Comparison of ENCODE assay signal across 8 cellular contexts in genomic region chr6:90369024-90369519, GRCh38.
A peak's percentile ranks its signal among the peaks of the same experiment; 100 is the strongest.
DNase-seq lines count a peak whose midpoint lies in the region; ATAC-seq and TF ChIP-seq lines count a peak whose summit lies in the region.

No MANE protein-coding gene starts in this region.

- H3K9me3 ChIP-seq in muscle layer of duodenum (ENCODE audit: control insufficient read depth in 1 of 2, low read length in 2 of 2), result no peaks in the 10 kb centered on the region

- H3K27me3 Mint-ChIP-seq in endothelial cell (ENCODE audit: unreplicated experiment), result no peaks in the 10 kb centered on the region

- DNase-seq in DMS79 treated with DMSO at 0.1 percent for 48 hours (lab: John Stamatoyannopoulos, UW) (peak; percentile 26), SIG-M5 treated with dmso at 0.1 percent for 504 hours (lab: John Stamatoyannopoulos, UW; ENCODE audit: unreplicated experiment) (peak; percentile 82), epithelial cell of prostate (ENCODE audit: low read depth, low spot score) (peak; percentile 99), endothelial cell (ENCODE audit: low spot score) (no peak), NCI-H187 (lab: John Stamatoyannopoulos, UW) (no peak)

- no peak overlapping the region for H3K4me3 Mint-ChIP-seq in endothelial cell (ENCODE audit: unreplicated experiment)

- no peak overlapping the region for H3K4me3 ChIP-seq in muscle layer of duodenum (ENCODE audit: low read depth in 1 of 2, low read length in 2 of 2)

- H3K9me3 Mint-ChIP-seq in endothelial cell (ENCODE audit: unreplicated experiment), result no peaks in the 10 kb centered on the region

- H3K27ac ChIP-seq in epithelial cell of prostate, result peak overlapping the region; percentile 61
- peak overlapping the region; percentile 39 for H3K27ac ChIP-seq in muscle layer of duodenum (ENCODE audit: low read length)

- H3K36me3 Mint-ChIP-seq in endothelial cell (ENCODE audit: low read depth, unreplicated experiment), result no peaks in the 10 kb centered on the region

- peaks cover 3% of the 10 kb centered on the region for H3K4me1 Mint-ChIP-seq in endothelial cell (ENCODE audit: unreplicated experiment)

- no peak overlapping the region for H3K27ac Mint-ChIP-seq in endothelial cell (ENCODE audit: unreplicated experiment)

- ATAC-seq in GM19455 (IDR thresholded peaks at IDR 0.05; ENCODE audit: unreplicated experiment), result peak; percentile 100
- peak; percentile 100 for ATAC-seq in HG03354 (IDR thresholded peaks at IDR 0.05; ENCODE audit: poor library complexity, severe bottlenecking, unreplicated experiment)

- H3K27me3 ChIP-seq in muscle layer of duodenum (ENCODE audit: low read depth, low read length), result no peaks in the 10 kb centered on the region

- H3K36me3 ChIP-seq in muscle layer of duodenum (ENCODE audit: control insufficient read depth in 1 of 2, insufficient read depth in 2 of 2, low read length in 2 of 2), result peaks cover 0 to 3% of the 10 kb centered on the region in 2 donors

- H3K4me1 ChIP-seq in muscle layer of duodenum (ENCODE audit: control insufficient read depth in 1 of 2, insufficient read depth in 2 of 2, low read length in 2 of 2), result no peaks in the 10 kb centered on the region

- TF ChIP-seq CTCF in endothelial cell (IDR thresholded peaks at IDR 0.05; ENCODE audit: unreplicated experiment), result no peak

Comparison
In these comparisons a context has a peak if more than half of its experiments do, and no peak if none do; other contexts are left out.
1. DNase-seq: peak in DMS79 treated with DMSO at 0.1 percent for 48 hours (single experiment), SIG-M5 treated with dmso at 0.1 percent for 504 hours (single experiment) and epithelial cell of prostate (single experiment); none in endothelial cell (single experiment) and NCI-H187 (0 of 2).